ENCODE assay signal across 28 cellular contexts in genomic region chr10:102831322-102832071, GRCh38. TPM values are rescaled to one million over a fixed set of nuclear protein-coding genes. Genes with fewer than 3 reads are reported as not detected.
A peak's percentile ranks its signal among the peaks of the same experiment; 100 is the strongest.
DNase-seq lines count a peak whose midpoint lies in the region; ATAC-seq, FAIRE-seq and TF ChIP-seq lines count a peak whose summit lies in the region.
"Had no signal": no experiment of that assay in that cellular context is flagged by ENCODE, and none has a peak within 500 bp of the region (broad histone marks: within the 10 kb centered on the region; RNA-seq: fewer than 3 reads in every experiment).

No MANE protein-coding gene starts in this region.

- H3K9me3 ChIP-seq in HepG2 (ENCODE audit: low read length) (no peaks in the 10 kb centered on the region), esophagus muscularis mucosa (no peaks in the 10 kb centered on the region)
- H3K9me3 ChIP-seq: A549, psoas muscle had no signal

- no peaks in the 10 kb centered on the region for H4K20me1 ChIP-seq in HepG2 (ENCODE audit: insufficient read depth, low read length)

- peak overlapping the region; percentile 7 for H3K9ac ChIP-seq in HepG2 (ENCODE audit: insufficient read depth, low read depth, low read length)

- TF ChIP-seq CTCF in HFFc6 (IDR thresholded peaks at IDR 0.05) (no peak), epithelial cell of esophagus (IDR thresholded peaks at IDR 0.05; ENCODE audit: insufficient read depth, low read depth, low read length, missing control alignments) (no peak), HepG2 (CRISPR knock-in tag; IDR thresholded peaks at IDR 0.05) (no peak), esophagus muscularis mucosa (IDR thresholded peaks at IDR 0.05) (no peak)

- H3K4me1 ChIP-seq in HepG2 (ENCODE audit: insufficient read depth, low read length) (peaks cover 23% of the 10 kb centered on the region), esophagus muscularis mucosa (peaks cover 4 to 11% (median 8%) of the 10 kb centered on the region in 4 donors)
- H3K4me1 ChIP-seq: A549, psoas muscle had no signal

- intact Hi-C loops in HepG2 (cut with micrococcal nuclease; ENCODE audit: unreplicated experiment) (no loop called here), sciatic nerve (cut with DNase I) (loop anchor here (10.0 kb wide), 2 partner anchors 73 to 233 kb away; no protein-coding TSS in a partner anchor), esophagus muscularis mucosa (cut with DNase I) (loop anchor here (10.0 kb wide), 1 partner anchor 233 kb away; no protein-coding TSS in a partner anchor)

- H3K36me3 ChIP-seq in HepG2 (replicated peaks in 1 of 2; ENCODE audit: control insufficient read depth in 1 of 2, insufficient read depth in 2 of 2, low read length in 2 of 2), result no peaks in the 10 kb centered on the region
- H3K36me3 ChIP-seq in esophagus muscularis mucosa, result peaks cover 0 to 9% (median 0%) of the 10 kb centered on the region in 4 donors

- FAIRE-seq in HepG2 (lab: Jason Lieb, UNC), result no peak
- FAIRE-seq: A549 had no signal

- CTCF ChIA-PET in HepG2 (lab: Yijun Ruan, JAX; ENCODE audit: low intra/inter-chr PET ratio, low total read pairs), result no interaction called here

- H3K9me3 Mint-ChIP-seq in HFFc6, result no peaks in the 10 kb centered on the region
- H3K9me3 Mint-ChIP-seq: activated naive CD4-positive, alpha-beta T cell treated with anti-CD3 and anti-CD28 coated beads, Interleukin-2, amount 50 U/mL, for 24 hours; dendritic cell treated with granulocyte-macrophage colony-stimulating factor and Interleukin-4, amounts not matched to agents 40 ng/mL and 50 ng/mL, for 4 days had no signal

- TF ChIP-seq EP300 in HepG2 (IDR thresholded peaks at IDR 0.05; ENCODE audit: low read depth in 2 of 2, low read length in 2 of 2), result no peak
- no peak for TF ChIP-seq EP300 in HepG2 (CRISPR knock-in tag; IDR thresholded peaks at IDR 0.05; ENCODE audit: borderline replicate concordance)
- TF ChIP-seq EP300 in esophagus muscularis mucosa (IDR thresholded peaks at IDR 0.05), result no peak

- DNase-seq in AG20443 (ENCODE audit: low spot score), result peak; percentile 53
- peak; percentile 20 for DNase-seq in HFFc6
- DNase-seq in epithelial cell of esophagus (ENCODE audit: low read depth), result peak; percentile 49
- peak; percentile 27 for DNase-seq in HepG2 (ENCODE audit: low spot score)
- DNase-seq in sciatic nerve (ENCODE audit: low spot score), result no peak
- DNase-seq in esophagus muscularis mucosa (ENCODE audit: extremely low spot score), result no peak
- DNase-seq in KBM-7, result no peak
- DNase-seq: aorta; Caco-2; central memory CD4-positive, alpha-beta T cell; KG1; left cardiac atrium; mesenchymal stem cell; NCI-H187; NCI-H82; OCI-M1; stimulated activated CD4-positive, alpha-beta T cell treated with anti-CD3 and anti-CD28 coated beads, Interleukin-2, amount 100 ng/mL, for 24 hours had no signal

- POLR2A ChIA-PET in HepG2 (lab: Yijun Ruan, JAX), result interaction anchor here (1.0 to 1.7 kb wide), 2 partner anchors 15 to 78 kb away, joined by 4 read pairs; no protein-coding TSS in a partner anchor

- WGBS in HepG2 (ENCODE audit: low lambda C conversion rate), result 26% methylated on average over 12 of the region's 16 CpGs
- WGBS in esophagus muscularis mucosa, result 76% methylated on average over 16 of the region's 16 CpGs

- H2AFZ ChIP-seq in HepG2 (ENCODE audit: low read length), result peak overlapping the region; percentile 51

- peaks cover 20% of the 10 kb centered on the region for H3K4me1 Mint-ChIP-seq in HFFc6 (ENCODE audit: low read depth)
- H3K4me1 Mint-ChIP-seq: activated naive CD4-positive, alpha-beta T cell treated with anti-CD3 and anti-CD28 coated beads, Interleukin-2, amount 50 U/mL, for 24 hours had no signal

- H3K27ac ChIP-seq in HepG2 (ENCODE audit: extremely low read length, insufficient read depth, low read length) (no peak overlapping the region), esophagus muscularis mucosa (replicated peaks in 1 of 4) (no peak overlapping the region)
- H3K27ac ChIP-seq: A549, psoas muscle had no signal

- no peak for TF ChIP-seq RAD21 in HepG2 (CRISPR knock-in tag; IDR thresholded peaks at IDR 0.05)

- H3K27me3 ChIP-seq in HepG2 (ENCODE audit: control insufficient read depth in 1 of 2, insufficient read depth in 2 of 2, low read length in 2 of 2) (no peaks in the 10 kb centered on the region; a peak in 2 of 5 replicates), esophagus muscularis mucosa (no peaks in the 10 kb centered on the region)

- no TSS peak for BruUV-seq in HepG2 (replicated peaks; lab: Mats Ljungman, UMichigan)

- H3K4me3 ChIP-seq in epithelial cell of esophagus (ENCODE audit: low read length), result no peak overlapping the region
- H3K4me3 ChIP-seq in HepG2 (replicated peaks in 1 of 3; ENCODE audit: insufficient read depth in 1 of 3, low read depth in 2 of 3, low read length in 3 of 3), result peak overlapping the region in 1 of 3 experiments; percentile 26; a peak in 2 of 6 replicates
- H3K4me3 ChIP-seq in esophagus muscularis mucosa, result no peak overlapping the region
- H3K4me3 ChIP-seq: A549, psoas muscle, skin epidermis had no signal

- peak overlapping the region; percentile 71 for H3K4me2 ChIP-seq in HepG2 (ENCODE audit: low read depth, low read length)
- H3K4me2 ChIP-seq: A549 had no signal

- ATAC-seq in HepG2 (peak; percentile 65), HG03521 (IDR thresholded peaks at IDR 0.05; ENCODE audit: unreplicated experiment) (no peak), sciatic nerve (no peak)
- ATAC-seq: A549, HCT116, left cardiac atrium, psoas muscle, Right ventricle myocardium inferior had no signal

- H3K36me3 Mint-ChIP-seq in HFFc6 (ENCODE audit: low read depth), result no peaks in the 10 kb centered on the region

- no peak for TF ChIP-seq POLR2A in HepG2 (IDR thresholded peaks at IDR 0.05; ENCODE audit: insufficient read depth in 1 of 2, low read depth in 2 of 2, low read length in 2 of 2)
- TF ChIP-seq POLR2A in esophagus muscularis mucosa (IDR thresholded peaks at IDR 0.05; ENCODE audit: low read depth), result no peak

- no peaks in the 10 kb centered on the region for H3K79me2 ChIP-seq in HepG2 (ENCODE audit: insufficient read depth, low read length)

- H3K27ac Mint-ChIP-seq in HFFc6, result no peak overlapping the region
- H3K27ac Mint-ChIP-seq: activated naive CD4-positive, alpha-beta T cell treated with anti-CD3 and anti-CD28 coated beads, Interleukin-2, amount 50 U/mL, for 24 hours; dendritic cell treated with granulocyte-macrophage colony-stimulating factor and Interleukin-4, amounts not matched to agents 40 ng/mL and 50 ng/mL, for 4 days had no signal

- peaks cover 8% of the 10 kb centered on the region for H3K27me3 Mint-ChIP-seq in HFFc6 (ENCODE audit: insufficient read depth)
- H3K27me3 Mint-ChIP-seq: activated naive CD4-positive, alpha-beta T cell treated with anti-CD3 and anti-CD28 coated beads, Interleukin-2, amount 50 U/mL, for 24 hours had no signal

- in situ Hi-C loops in HepG2 (cut with HindIII; ENCODE audit: extremely low pct_ligation_motif_present, low pct_unique_long_range_greater_than_20kb) (loop anchor here (5.0 kb wide), 1 partner anchor 236 kb away; no protein-coding TSS in a partner anchor), KBM-7 (cut with MboI; ENCODE audit: low pct_unique_long_range_greater_than_20kb, low sequenced_read_pairs) (no loop called here)

- H3K4me3 Mint-ChIP-seq in HFFc6, result no peak overlapping the region
- H3K4me3 Mint-ChIP-seq: activated naive CD4-positive, alpha-beta T cell treated with anti-CD3 and anti-CD28 coated beads, Interleukin-2, amount 50 U/mL, for 24 hours; dendritic cell treated with granulocyte-macrophage colony-stimulating factor and Interleukin-4, amounts not matched to agents 40 ng/mL and 50 ng/mL, for 4 days had no signal

RNA-seq across cellular contexts. Expression of gene CYP17A1, which starts 5.7 kb away (rescaled TPM):
- total RNA-seq in HFFc6 (2021; fragmentation: NEBNext Ultra II Directional; extraction: Animal tissue kit (Norgen Biotek cat#: 25700)), result not detected
- total RNA-seq in HepG2 (2016; rRNA removed; fragmentation: Illumina TruSeq; extraction: Trizol) (0.13 and 0.14 TPM in 2 replicates), sciatic nerve (0.18 TPM), esophagus muscularis mucosa (not detected)
- total RNA-seq in HepG2 (2016; cell fraction: cytosol; rRNA removed; fragmentation: Illumina TruSeq; extraction: Trizol; ENCODE audit: low read depth), result 0.18 TPM in 1 of 2 replicates, not detected in the other
- 0.15 TPM in 1 of 2 replicates, not detected in the other for total RNA-seq in HepG2 (2016; cell fraction: insoluble cytoplasmic fraction; rRNA removed; fragmentation: Illumina TruSeq; extraction: Trizol)
- 0.14 TPM in 1 of 2 replicates, not detected in the other for total RNA-seq in HepG2 (2016; cell fraction: membrane; rRNA removed; fragmentation: Illumina TruSeq; extraction: Trizol)
- not detected in 2 replicates for total RNA-seq in HepG2 (2016; cell fraction: nucleus; rRNA removed; fragmentation: Illumina TruSeq; extraction: Trizol)
- polyA plus RNA-seq in HepG2 (2011; rRNA removed), result 1.1 and 3.5 TPM in 2 replicates
- 0.87 and 3.2 TPM in 2 replicates for polyA plus RNA-seq in HepG2 (2011; cell fraction: cytosol; rRNA removed)
- 0.51 and 2.0 TPM in 2 replicates for polyA plus RNA-seq in HepG2 (2011; cell fraction: nucleus; rRNA removed)
- 8.8 and 14.0 TPM in 2 replicates for polyA plus RNA-seq in HepG2 (2012)
- polyA plus RNA-seq in HepG2 (2016; cell fraction: cytosol; fragmentation: Illumina TruSeq; extraction: Trizol; ENCODE audit: low read depth), result 0.08 and 0.10 TPM in 2 replicates
- polyA plus RNA-seq in HepG2 (2016; cell fraction: insoluble cytoplasmic fraction; fragmentation: Illumina TruSeq; extraction: Trizol; ENCODE audit: low read depth), result 0.16 TPM in 1 of 2 replicates, not detected in the other
- 1.4 TPM in 1 of 2 replicates, not detected in the other for polyA plus RNA-seq in HepG2 (2016; cell fraction: membrane; fragmentation: Illumina TruSeq; extraction: Trizol; ENCODE audit: low read depth)
- 0.57 TPM in 1 of 2 replicates, not detected in the other for polyA plus RNA-seq in HepG2 (2016; cell fraction: nucleus; fragmentation: Illumina TruSeq; extraction: Trizol; ENCODE audit: insufficient read depth, low read depth)
- polyA minus RNA-seq in HepG2 (2011; rRNA and poly(A)+ RNA removed; ENCODE audit: low replicate concordance), result 1.7 TPM in 1 of 2 replicates, not detected in the other
- polyA minus RNA-seq in HepG2 (2011; cell fraction: cytosol; rRNA and poly(A)+ RNA removed), result 0.44 and 2.8 TPM in 2 replicates
- 0.39 and 1.5 TPM in 2 replicates for polyA minus RNA-seq in HepG2 (2011; cell fraction: nucleus; rRNA and poly(A)+ RNA removed)
- total RNA-seq: Caco-2, Daoy, left cardiac atrium, myocyte, Right ventricle myocardium inferior had no signal
- polyA plus RNA-seq: A549, BJ had no signal

RNA-seq across cellular contexts. Expression of gene BORCS7, which starts 22.6 kb away (rescaled TPM):
- 10 to 100 TPM; 11.5 to 18.1 (median 13.5) TPM for total RNA-seq in HFFc6 (2021; fragmentation: NEBNext Ultra II Directional; extraction: Animal tissue kit (Norgen Biotek cat#: 25700))
- total RNA-seq in HepG2 (2016; rRNA removed; fragmentation: Illumina TruSeq; extraction: Trizol), result 23.8 and 28.8 TPM in 2 replicates
- total RNA-seq in HepG2 (2016; cell fraction: cytosol; rRNA removed; fragmentation: Illumina TruSeq; extraction: Trizol; ENCODE audit: low read depth), result 3.8 and 4.1 TPM in 2 replicates
- 23.3 and 33.1 TPM in 2 replicates for total RNA-seq in HepG2 (2016; cell fraction: insoluble cytoplasmic fraction; rRNA removed; fragmentation: Illumina TruSeq; extraction: Trizol)
- total RNA-seq in HepG2 (2016; cell fraction: membrane; rRNA removed; fragmentation: Illumina TruSeq; extraction: Trizol), result 10.2 and 12.8 TPM in 2 replicates
- 12.8 and 13.6 TPM in 2 replicates for total RNA-seq in HepG2 (2016; cell fraction: nucleus; rRNA removed; fragmentation: Illumina TruSeq; extraction: Trizol)
- polyA plus RNA-seq in HepG2 (2011; rRNA removed), result 29.4 and 33.6 TPM in 2 replicates
- polyA plus RNA-seq in HepG2 (2011; cell fraction: cytosol; rRNA removed), result 28.0 and 35.3 TPM in 2 replicates
- polyA plus RNA-seq in HepG2 (2011; cell fraction: nucleus; rRNA removed), result 12.6 and 16.4 TPM in 2 replicates
- 27.9 and 31.1 TPM in 2 replicates for polyA plus RNA-seq in HepG2 (2012)
- polyA plus RNA-seq in HepG2 (2016; cell fraction: cytosol; fragmentation: Illumina TruSeq; extraction: Trizol; ENCODE audit: low read depth), result 5.4 and 5.8 TPM in 2 replicates
- polyA plus RNA-seq in HepG2 (2016; cell fraction: insoluble cytoplasmic fraction; fragmentation: Illumina TruSeq; extraction: Trizol; ENCODE audit: low read depth), result 32.6 and 40.5 TPM in 2 replicates
- 10.3 and 13.0 TPM in 2 replicates for polyA plus RNA-seq in HepG2 (2016; cell fraction: membrane; fragmentation: Illumina TruSeq; extraction: Trizol; ENCODE audit: low read depth)
- polyA plus RNA-seq in HepG2 (2016; cell fraction: nucleus; fragmentation: Illumina TruSeq; extraction: Trizol; ENCODE audit: insufficient read depth, low read depth), result 19.0 and 22.2 TPM in 2 replicates
- 9.9 and 17.1 TPM in 2 replicates for polyA minus RNA-seq in HepG2 (2011; rRNA and poly(A)+ RNA removed; ENCODE audit: low replicate concordance)
- 7.5 and 8.2 TPM in 2 replicates for polyA minus RNA-seq in HepG2 (2011; cell fraction: cytosol; rRNA and poly(A)+ RNA removed)
- polyA minus RNA-seq in HepG2 (2011; cell fraction: nucleus; rRNA and poly(A)+ RNA removed), result 26.7 and 33.2 TPM in 2 replicates
- 21.1 TPM for total RNA-seq in sciatic nerve
- 10 to 100 TPM; 23.1 to 57.3 (median 36.1) TPM for total RNA-seq in esophagus muscularis mucosa

RNA-seq across cellular contexts. Expression of gene AS3MT, which starts 37.8 kb away (rescaled TPM):
- 1 to 10 TPM; 2.4 to 3.9 (median 2.9) TPM for total RNA-seq in HFFc6 (2021; fragmentation: NEBNext Ultra II Directional; extraction: Animal tissue kit (Norgen Biotek cat#: 25700))
- total RNA-seq in HepG2 (2016; rRNA removed; fragmentation: Illumina TruSeq; extraction: Trizol) (17.4 and 27.3 TPM in 2 replicates), sciatic nerve (0.49 TPM), esophagus muscularis mucosa (1 to 10 TPM; 5.1 to 9.3 (median 6.8) TPM)
- total RNA-seq in HepG2 (2016; cell fraction: cytosol; rRNA removed; fragmentation: Illumina TruSeq; extraction: Trizol; ENCODE audit: low read depth), result 6.0 and 6.4 TPM in 2 replicates
- total RNA-seq in HepG2 (2016; cell fraction: insoluble cytoplasmic fraction; rRNA removed; fragmentation: Illumina TruSeq; extraction: Trizol), result 18.5 and 26.0 TPM in 2 replicates
- total RNA-seq in HepG2 (2016; cell fraction: membrane; rRNA removed; fragmentation: Illumina TruSeq; extraction: Trizol), result 10.3 and 11.3 TPM in 2 replicates
- total RNA-seq in HepG2 (2016; cell fraction: nucleus; rRNA removed; fragmentation: Illumina TruSeq; extraction: Trizol), result 8.2 and 11.9 TPM in 2 replicates
- polyA plus RNA-seq in HepG2 (2011; rRNA removed), result 8.3 and 8.7 TPM in 2 replicates
- polyA plus RNA-seq in HepG2 (2011; cell fraction: cytosol; rRNA removed), result 5.8 and 7.5 TPM in 2 replicates
- polyA plus RNA-seq in HepG2 (2011; cell fraction: nucleus; rRNA removed), result 3.2 and 3.9 TPM in 2 replicates
- 11.6 and 20.7 TPM in 2 replicates for polyA plus RNA-seq in HepG2 (2012)
- 4.8 and 5.8 TPM in 2 replicates for polyA plus RNA-seq in HepG2 (2016; cell fraction: cytosol; fragmentation: Illumina TruSeq; extraction: Trizol; ENCODE audit: low read depth)
- 26.9 and 30.9 TPM in 2 replicates for polyA plus RNA-seq in HepG2 (2016; cell fraction: insoluble cytoplasmic fraction; fragmentation: Illumina TruSeq; extraction: Trizol; ENCODE audit: low read depth)
- 9.9 and 10.8 TPM in 2 replicates for polyA plus RNA-seq in HepG2 (2016; cell fraction: membrane; fragmentation: Illumina TruSeq; extraction: Trizol; ENCODE audit: low read depth)
- polyA plus RNA-seq in HepG2 (2016; cell fraction: nucleus; fragmentation: Illumina TruSeq; extraction: Trizol; ENCODE audit: insufficient read depth, low read depth), result 14.1 and 15.2 TPM in 2 replicates
- polyA minus RNA-seq in HepG2 (2011; rRNA and poly(A)+ RNA removed; ENCODE audit: low replicate concordance), result 4.1 TPM in 1 of 2 replicates, not detected in the other
- 2.7 and 3.0 TPM in 2 replicates for polyA minus RNA-seq in HepG2 (2011; cell fraction: cytosol; rRNA and poly(A)+ RNA removed)
- polyA minus RNA-seq in HepG2 (2011; cell fraction: nucleus; rRNA and poly(A)+ RNA removed), result 5.3 and 7.8 TPM in 2 replicates

Comparison
In these comparisons a context has a peak if more than half of its experiments do, and no peak if none do; other contexts are left out.
1. DNase-seq: peak in AG20443 (single experiment), HFFc6 (single experiment), epithelial cell of esophagus (single experiment) and HepG2 (single experiment); none in sciatic nerve (single experiment), esophagus muscularis mucosa (single experiment) and KBM-7 (single experiment).